Comparison of ENCODE assay signal across 8 cellular contexts in the genomic region with DNA sequence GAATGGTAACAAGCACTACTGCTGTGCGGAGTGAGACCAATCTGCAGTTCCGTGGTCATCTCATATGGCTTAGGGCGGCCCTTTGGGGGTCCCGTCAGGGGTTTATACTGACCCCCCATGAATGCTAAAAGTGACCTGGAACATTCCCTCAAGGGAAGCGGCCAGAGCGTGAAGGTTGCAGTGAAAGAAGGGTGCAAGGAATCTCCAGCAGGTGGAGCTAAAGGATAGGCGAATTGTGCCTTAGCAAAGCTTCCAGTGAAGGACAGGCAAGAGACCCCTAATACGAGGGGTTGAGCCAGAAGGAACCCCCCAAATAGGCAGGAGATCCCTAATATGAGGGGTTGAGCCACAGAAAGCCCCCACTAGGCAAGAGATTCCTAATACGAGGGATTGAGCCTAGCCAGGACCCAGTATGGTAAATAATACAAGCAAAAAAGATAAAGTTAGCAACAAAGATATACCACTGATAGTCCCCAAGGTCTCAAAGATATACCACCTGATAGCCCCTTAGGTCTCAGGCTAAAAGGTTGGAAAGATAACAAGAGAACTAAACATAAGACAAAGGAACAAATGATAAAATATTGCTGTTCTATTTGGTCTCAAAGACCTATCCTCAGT. TPM values are rescaled to one million over a fixed set of nuclear protein-coding genes. Genes with fewer than 3 reads are reported as not detected.
DNase-seq lines count a peak whose midpoint lies in the region; ATAC-seq and TF ChIP-seq lines count a peak whose summit lies in the region.

No MANE protein-coding gene starts in this region.

- H3K4me1 ChIP-seq in Panc1 (ENCODE audit: control insufficient read depth, insufficient read depth, low read length) (no peaks in the 10 kb centered on the region), prostate gland (replicated peaks) (peaks cover 6% of the 10 kb centered on the region)

- H3K27me3 ChIP-seq in Panc1 (ENCODE audit: control insufficient read depth, insufficient read depth, low read length) (no peaks in the 10 kb centered on the region), prostate gland (replicated peaks; ENCODE audit: insufficient read depth) (no peaks in the 10 kb centered on the region)

- ATAC-seq in Panc1 (peak; percentile 86), GM21381 (IDR thresholded peaks at IDR 0.05; ENCODE audit: unreplicated experiment) (no peak)
- ATAC-seq in activated T-helper 17 cell treated with anti-CD3 and anti-CD28 coated beads, Interleukin-2, amount 50 U/mL, for 72 hours (replicated peaks) = no peak

- CTCF ChIA-PET in Panc1 (lab: Charles Lee) = interaction anchor here (1.3 to 2.8 kb wide), 2 partner anchors 127 to 163 kb away, joined by 8 to 29 read pairs; no protein-coding TSS in a partner anchor

- H3K36me3 ChIP-seq in Panc1 (ENCODE audit: control insufficient read depth, insufficient read depth, low read length) (no peaks in the 10 kb centered on the region; the same call in 1 of the 2 replicates), prostate gland (no peaks in the 10 kb centered on the region)

- TF ChIP-seq CTCF in Panc1 (IDR thresholded peaks at IDR 0.05) (peak; percentile 81), prostate gland (IDR thresholded peaks at IDR 0.05) (peak; percentile 56 to 82 (median 74))

- no peaks in the 10 kb centered on the region for H3K27me3 Mint-ChIP-seq in activated T-helper 17 cell treated with anti-CD3 and anti-CD28 coated beads, Interleukin-2, amount 50 U/mL, for 72 hours

- BruUV-seq in Panc1 (replicated peaks; lab: Mats Ljungman, UMichigan) = no TSS peak

- H3K4me3 Mint-ChIP-seq in activated T-helper 17 cell treated with anti-CD3 and anti-CD28 coated beads, Interleukin-2, amount 50 U/mL, for 72 hours = no peak overlapping the region

- H3K9me3 ChIP-seq in Panc1 (ENCODE audit: control insufficient read depth, insufficient read depth, low read depth, low read length) (no peaks in the 10 kb centered on the region), prostate gland (no peaks in the 10 kb centered on the region)

- intact Hi-C loops in Panc1 (cut with micrococcal nuclease; ENCODE audit: unreplicated experiment) = loop anchor here (5.0 kb wide), 1 partner anchor 164 kb away; no protein-coding TSS in a partner anchor
- intact Hi-C loops in prostate gland (cut with DNase I) = loop anchor here (1.0 to 10.0 kb wide), 2 partner anchors 163 to 281 kb away; a partner anchor contains a TSS

- H3K27ac ChIP-seq in Panc1 (ENCODE audit: low read length) = no peak overlapping the region
- H3K27ac ChIP-seq in prostate gland = no peak overlapping the region

- TF ChIP-seq POLR2A in prostate gland (IDR thresholded peaks at IDR 0.05) = no peak

- WGBS in prostate gland = 12% methylated on average over 9 of the region's 9 CpGs

- H3K9me3 Mint-ChIP-seq in activated T-helper 17 cell treated with anti-CD3 and anti-CD28 coated beads, Interleukin-2, amount 50 U/mL, for 72 hours = no peaks in the 10 kb centered on the region

- in situ Hi-C loops in Panc1 (cut with HindIII; ENCODE audit: low pct_unique_long_range_greater_than_20kb, low sequenced_read_pairs) = no loop called here

- H3K4me1 Mint-ChIP-seq in activated T-helper 17 cell treated with anti-CD3 and anti-CD28 coated beads, Interleukin-2, amount 50 U/mL, for 72 hours = peaks cover 16% of the 10 kb centered on the region

- peak; percentile 81 for DNase-seq in D341Med (ENCODE audit: low spot score)
- DNase-seq in HUDEP-2 (lab: John Stamatoyannopoulos, UW; ENCODE audit: unreplicated experiment in 76 of 76) = peak in 58 of 76 experiments; percentile 3 to 69 (median 32)
- DNase-seq in Panc1 (ENCODE audit: low read depth, low spot score) = peak; percentile 32
- DNase-seq in activated naive CD4-positive, alpha-beta T cell treated with Interleukin-2 at 50 U/mL for 16 hours = peak; percentile 43
- DNase-seq in glomerular visceral epithelial cell (ENCODE audit: extremely low spot score) = peak; percentile 61
- DNase-seq in prostate gland (ENCODE audit: low spot score) = peak; percentile 55

- H3K27ac Mint-ChIP-seq in activated T-helper 17 cell treated with anti-CD3 and anti-CD28 coated beads, Interleukin-2, amount 50 U/mL, for 72 hours = no peak overlapping the region

- H3K4me3 ChIP-seq in Panc1 (ENCODE audit: low read depth in 2 of 2, low read length in 2 of 2) (no peak overlapping the region), prostate gland (no peak overlapping the region)

- peaks cover 21% of the 10 kb centered on the region for H3K36me3 Mint-ChIP-seq in activated T-helper 17 cell treated with anti-CD3 and anti-CD28 coated beads, Interleukin-2, amount 50 U/mL, for 72 hours (ENCODE audit: low read depth)

- POLR2A ChIA-PET in Panc1 (lab: Charles Lee) = no interaction called here

RNA-seq across cellular contexts. Expression of a gene that starts 27.5 kb away (rescaled TPM):
- total RNA-seq in Panc1 (2021; ENCODE audit: unreplicated experiment) (26.1 TPM), prostate gland (10 to 100 TPM; 42.2 to 51.6 TPM)
- polyA plus RNA-seq in Panc1 (2012; ENCODE audit: insufficient read length) = 15.6 TPM
- total RNA-seq in activated T-helper 17 cell treated with anti-CD3 and anti-CD28 coated beads, Interleukin-2, amount 50 U/mL, for 72 hours = 10 to 100 TPM; 26.0 to 30.9 TPM

RNA-seq across cellular contexts. Expression of a gene that starts 32.8 kb away (rescaled TPM):
- total RNA-seq in Panc1 (2021; ENCODE audit: unreplicated experiment) = 4.9 TPM
- 3.2 TPM for polyA plus RNA-seq in Panc1 (2012; ENCODE audit: insufficient read length)
- total RNA-seq in prostate gland = 10 to 100 TPM; 21.2 to 28.3 TPM
- total RNA-seq in activated T-helper 17 cell treated with anti-CD3 and anti-CD28 coated beads, Interleukin-2, amount 50 U/mL, for 72 hours = 10 to 100 TPM; 36.8 to 58.4 TPM

RNA-seq across cellular contexts. Expression of a gene that starts 50.4 kb away (rescaled TPM):
- total RNA-seq in Panc1 (2021; ENCODE audit: unreplicated experiment) (not detected), prostate gland (1 to 10 TPM in 1 of 2 donors, not detected in 1; 2.4 TPM)
- polyA plus RNA-seq in Panc1 (2012; ENCODE audit: insufficient read length) = not detected
- total RNA-seq in activated T-helper 17 cell treated with anti-CD3 and anti-CD28 coated beads, Interleukin-2, amount 50 U/mL, for 72 hours = not detected

RNA-seq across cellular contexts. Expression of a gene that starts 59.8 kb away (rescaled TPM):
- not detected for total RNA-seq in Panc1 (2021; ENCODE audit: unreplicated experiment)
- not detected for polyA plus RNA-seq in Panc1 (2012; ENCODE audit: insufficient read length)
- total RNA-seq in prostate gland = 1 to 10 TPM in 1 of 2 donors, not detected in 1; 4.9 TPM
- not detected for total RNA-seq in activated T-helper 17 cell treated with anti-CD3 and anti-CD28 coated beads, Interleukin-2, amount 50 U/mL, for 72 hours
